ENCODE assay signal across 8 cellular contexts in genomic region chr10:14093735-14094484, GRCh38.
A peak's percentile ranks its signal among the peaks of the same experiment; 100 is the strongest.
DNase-seq lines count a peak whose midpoint lies in the region; ATAC-seq, FAIRE-seq and TF ChIP-seq lines count a peak whose summit lies in the region.

No MANE protein-coding gene starts in this region.

- no peak overlapping the region for H3K4me2 ChIP-seq in endothelial cell of umbilical vein (ENCODE audit: insufficient read depth, low read length)
- H3K4me2 ChIP-seq in neuronal stem cell (ENCODE audit: insufficient read depth, low read length, poor library complexity, severe bottlenecking), result no peak overlapping the region

- H3K9me3 ChIP-seq in endothelial cell of umbilical vein (replicated peaks; ENCODE audit: control insufficient read depth, insufficient read depth, low read length), result no peaks in the 10 kb centered on the region
- H3K9me3 ChIP-seq in neuronal stem cell (replicated peaks in 1 of 2; ENCODE audit: control insufficient read depth in 2 of 2, insufficient read depth in 1 of 2, low read depth in 1 of 2, low read length in 2 of 2), result no peaks in the 10 kb centered on the region

- BruUV-seq in endothelial cell of umbilical vein (replicated peaks; lab: Mats Ljungman, UMichigan), result no TSS peak

- dilution Hi-C loops in endothelial cell of umbilical vein (cut with MboI; ENCODE audit: extremely low pct_ligation_motif_present, low sequenced_read_pairs), result no loop called here

- no peak overlapping the region for H3K23ac ChIP-seq in neuronal stem cell (ENCODE audit: low read depth, low read length, poor library complexity)

- no peak for ATAC-seq in activated CD8-positive, alpha-beta memory T cell treated with anti-CD3 and anti-CD28 coated beads, Interleukin-2, amount 10 ng/mL, durations not matched to agents 7 days and 5 days

- H3K27me3 Mint-ChIP-seq in activated CD8-positive, alpha-beta memory T cell treated with anti-CD3 and anti-CD28 coated beads, Interleukin-2, amount 10 ng/mL, durations not matched to agents 7 days and 5 days, result no peaks in the 10 kb centered on the region
- H3K27me3 Mint-ChIP-seq in immature natural killer cell (ENCODE audit: low read depth in 3 of 3), result peaks cover 0 to 5% (median 0%) of the 10 kb centered on the region in 3 donors
- H3K27me3 Mint-ChIP-seq in activated T-helper 2 cell treated with anti-CD3 and anti-CD28 coated beads, Interferon-gamma antibody, Interleukin-2, Interleukin-4, amounts not matched to agents 10 μg/mL and 5 μg/mL and 100 μg/mL, durations not matched to agents 14 hours and 24 hours and 36 hours (ENCODE audit: low read depth), result no peaks in the 10 kb centered on the region

- TF ChIP-seq CTCF in endothelial cell of umbilical vein (IDR thresholded peaks at IDR 0.05; ENCODE audit: extremely low read depth in 1 of 2, insufficient read depth in 1 of 2, low read depth in 1 of 2, low read length in 2 of 2), result peak; percentile 41 to 45
- TF ChIP-seq CTCF in lower leg skin (IDR thresholded peaks at IDR 0.05), result no peak

- no peak overlapping the region for H3K4ac ChIP-seq in neuronal stem cell (ENCODE audit: low read length)

- H2BK5ac ChIP-seq in neuronal stem cell (ENCODE audit: low read length), result no peak overlapping the region

- peaks cover 6% of the 10 kb centered on the region for H3K4me1 ChIP-seq in endothelial cell of umbilical vein (ENCODE audit: control insufficient read depth, extremely low read depth, insufficient read depth, low read length)
- H3K4me1 ChIP-seq in neuronal stem cell (ENCODE audit: control insufficient read depth in 2 of 2, insufficient read depth in 1 of 2, low read depth in 1 of 2, low read length in 2 of 2), result peaks cover 13% of the 10 kb centered on the region in 2 donors

- POLR2A ChIA-PET in endothelial cell of umbilical vein (lab: Charles Lee), result interaction anchor here (1.0 kb wide), 1 partner anchor 307 kb away, joined by 3 read pairs; no protein-coding TSS in a partner anchor

- H3K36me3 Mint-ChIP-seq in activated CD8-positive, alpha-beta memory T cell treated with anti-CD3 and anti-CD28 coated beads, Interleukin-2, amount 10 ng/mL, durations not matched to agents 7 days and 5 days, result no peaks in the 10 kb centered on the region
- no peaks in the 10 kb centered on the region for H3K36me3 Mint-ChIP-seq in immature natural killer cell
- no peaks in the 10 kb centered on the region for H3K36me3 Mint-ChIP-seq in activated T-helper 2 cell treated with anti-CD3 and anti-CD28 coated beads, Interferon-gamma antibody, Interleukin-2, Interleukin-4, amounts not matched to agents 10 μg/mL and 5 μg/mL and 100 μg/mL, durations not matched to agents 14 hours and 24 hours and 36 hours (ENCODE audit: low read depth)

- H2BK120ac ChIP-seq in neuronal stem cell (ENCODE audit: low read depth, low read length), result no peak overlapping the region

- peak overlapping the region; percentile 32 for H3K18ac ChIP-seq in neuronal stem cell (ENCODE audit: low read length)

- no peak overlapping the region for H4K91ac ChIP-seq in neuronal stem cell (ENCODE audit: low read depth, low read length, poor library complexity)

- no peak overlapping the region for H2BK12ac ChIP-seq in neuronal stem cell (ENCODE audit: low read length)

- H3K79me1 ChIP-seq in neuronal stem cell (ENCODE audit: low read depth, low read length), result no peaks in the 10 kb centered on the region

- no peak overlapping the region for H3K27ac ChIP-seq in endothelial cell of umbilical vein (ENCODE audit: insufficient read depth, low read depth, low read length)
- no peak overlapping the region for H3K27ac ChIP-seq in neuronal stem cell (replicated peaks; ENCODE audit: low read length)

- H3K4me1 Mint-ChIP-seq in activated CD8-positive, alpha-beta memory T cell treated with anti-CD3 and anti-CD28 coated beads, Interleukin-2, amount 10 ng/mL, durations not matched to agents 7 days and 5 days, result no peaks in the 10 kb centered on the region
- no peaks in the 10 kb centered on the region for H3K4me1 Mint-ChIP-seq in immature natural killer cell
- no peaks in the 10 kb centered on the region for H3K4me1 Mint-ChIP-seq in activated T-helper 2 cell treated with anti-CD3 and anti-CD28 coated beads, Interferon-gamma antibody, Interleukin-2, Interleukin-4, amounts not matched to agents 10 μg/mL and 5 μg/mL and 100 μg/mL, durations not matched to agents 14 hours and 24 hours and 36 hours (ENCODE audit: low read depth)

- H3K4me3 ChIP-seq in endothelial cell of umbilical vein (replicated peaks in 1 of 3; ENCODE audit: insufficient read depth in 1 of 3, low read depth in 1 of 3, low read length in 3 of 3), result no peak overlapping the region
- H3K4me3 ChIP-seq in neuronal stem cell (ENCODE audit: low read length in 2 of 2), result no peak overlapping the region
- H3K4me3 ChIP-seq in lower leg skin (ENCODE audit: low read depth, poor library complexity, severe bottlenecking), result no peak overlapping the region

- DNase-seq in EL (peak; percentile 57), NCI-H1694 (lab: John Stamatoyannopoulos, UW) (peak; percentile 87), endothelial cell of umbilical vein (ENCODE audit: low read depth, low spot score) (peak; percentile 68), neuronal stem cell (ENCODE audit: low spot score) (peak; percentile 33), lower leg skin (ENCODE audit: low spot score in 2 of 2) (no peak), immature natural killer cell (no peak)
- no peak for DNase-seq in activated CD8-positive, alpha-beta memory T cell treated with anti-CD3 and anti-CD28 coated beads, Interleukin-2, amount 10 ng/mL, durations not matched to agents 7 days and 5 days
- DNase-seq in activated T-helper 2 cell treated with anti-CD3 and anti-CD28 coated beads, Interferon-gamma antibody, Interleukin-2, Interleukin-4, amounts not matched to agents 10 μg/mL and 5 μg/mL and 100 μg/mL, durations not matched to agents 14 hours and 24 hours and 36 hours (ENCODE audit: low spot score), result no peak

- no peaks in the 10 kb centered on the region for H3K79me2 ChIP-seq in endothelial cell of umbilical vein (ENCODE audit: control insufficient read depth, insufficient read depth, low read length)

- peak; percentile 92 for FAIRE-seq in endothelial cell of umbilical vein (lab: Jason Lieb, UNC)

- H3K4me3 Mint-ChIP-seq in activated CD8-positive, alpha-beta memory T cell treated with anti-CD3 and anti-CD28 coated beads, Interleukin-2, amount 10 ng/mL, durations not matched to agents 7 days and 5 days, result no peak overlapping the region
- H3K4me3 Mint-ChIP-seq in immature natural killer cell, result no peak overlapping the region
- no peak overlapping the region for H3K4me3 Mint-ChIP-seq in activated T-helper 2 cell treated with anti-CD3 and anti-CD28 coated beads, Interferon-gamma antibody, Interleukin-2, Interleukin-4, amounts not matched to agents 10 μg/mL and 5 μg/mL and 100 μg/mL, durations not matched to agents 14 hours and 24 hours and 36 hours (ENCODE audit: low read depth)

- no peak overlapping the region for H2AFZ ChIP-seq in endothelial cell of umbilical vein (ENCODE audit: low read depth, low read length)
- peak overlapping the region; percentile 48 for H2AFZ ChIP-seq in neuronal stem cell (ENCODE audit: low read length)

- no peaks in the 10 kb centered on the region for H3K9me3 Mint-ChIP-seq in activated CD8-positive, alpha-beta memory T cell treated with anti-CD3 and anti-CD28 coated beads, Interleukin-2, amount 10 ng/mL, durations not matched to agents 7 days and 5 days (ENCODE audit: low read depth)
- H3K9me3 Mint-ChIP-seq in immature natural killer cell, result no peaks in the 10 kb centered on the region
- no peaks in the 10 kb centered on the region for H3K9me3 Mint-ChIP-seq in activated T-helper 2 cell treated with anti-CD3 and anti-CD28 coated beads, Interferon-gamma antibody, Interleukin-2, Interleukin-4, amounts not matched to agents 10 μg/mL and 5 μg/mL and 100 μg/mL, durations not matched to agents 14 hours and 24 hours and 36 hours

- no peaks in the 10 kb centered on the region for H3K9me1 ChIP-seq in endothelial cell of umbilical vein (replicated peaks; ENCODE audit: control insufficient read depth, extremely low read depth, insufficient read depth, low read length)

- H3K27me3 ChIP-seq in endothelial cell of umbilical vein (ENCODE audit: control insufficient read depth in 2 of 2, insufficient read depth in 2 of 2, low read length in 2 of 2), result no peaks in the 10 kb centered on the region
- H3K27me3 ChIP-seq in neuronal stem cell (ENCODE audit: control insufficient read depth in 3 of 3, insufficient read depth in 3 of 3, low read depth in 1 of 3, low read length in 3 of 3), result no peaks in the 10 kb centered on the region

- no peak for TF ChIP-seq POLR2A in endothelial cell of umbilical vein (IDR thresholded peaks at IDR 0.05; ENCODE audit: low read depth, low read length)
- TF ChIP-seq POLR2A in lower leg skin (IDR thresholded peaks at IDR 0.05), result no peak

- no peak overlapping the region for H2BK15ac ChIP-seq in neuronal stem cell (ENCODE audit: low read length)

- no peak overlapping the region for H3K14ac ChIP-seq in neuronal stem cell (ENCODE audit: low read length)

- no peaks in the 10 kb centered on the region for H3K36me3 ChIP-seq in endothelial cell of umbilical vein (ENCODE audit: control insufficient read depth in 2 of 2, extremely low read depth in 1 of 2, insufficient read depth in 2 of 2, low read length in 2 of 2)
- H3K36me3 ChIP-seq in neuronal stem cell (replicated peaks in 1 of 2; ENCODE audit: control insufficient read depth in 2 of 2, insufficient read depth in 2 of 2, low read length in 2 of 2), result no peaks in the 10 kb centered on the region

- peak overlapping the region; percentile 20 for H2AK5ac ChIP-seq in neuronal stem cell (ENCODE audit: low read depth, low read length)

- no peaks in the 10 kb centered on the region for H4K20me1 ChIP-seq in endothelial cell of umbilical vein (replicated peaks; ENCODE audit: control insufficient read depth, extremely low read depth, insufficient read depth, low read length)

- no peak overlapping the region for H3K9ac ChIP-seq in endothelial cell of umbilical vein (replicated peaks; ENCODE audit: extremely low read depth, insufficient read depth, low read length)
- H3K9ac ChIP-seq in neuronal stem cell (ENCODE audit: low read depth, low read length, poor library complexity), result no peak overlapping the region

- no peak overlapping the region for H4K8ac ChIP-seq in neuronal stem cell (ENCODE audit: low read depth, low read length)

- WGBS in neuronal stem cell (ENCODE audit: extremely low coverage in 2 of 2, insufficient read length in 2 of 2, insufficient replicate concordance in 1 of 2), 2 donors, result no CpG with 5 or more reads among the region's 14 CpGs
- 58 to 59% methylated on average over 14 of the region's 14 CpGs for WGBS in lower leg skin, 2 donors

- intact Hi-C loops in endothelial cell of umbilical vein (cut with micrococcal nuclease) (loop anchor here (1.0 to 2.0 kb wide), 7 partner anchors 58 to 307 kb away; no protein-coding TSS in a partner anchor), lower leg skin (cut with DNase I; ENCODE audit: low total_unique reads) (no loop called here)
- intact Hi-C loops in activated T-helper 2 cell treated with anti-CD3 and anti-CD28 coated beads, Interferon-gamma antibody, Interleukin-2, Interleukin-4, amounts not matched to agents 10 μg/mL and 5 μg/mL and 100 μg/mL, durations not matched to agents 14 hours and 24 hours and 36 hours (cut with micrococcal nuclease), result no loop called here

- no peak overlapping the region for H3K27ac Mint-ChIP-seq in activated CD8-positive, alpha-beta memory T cell treated with anti-CD3 and anti-CD28 coated beads, Interleukin-2, amount 10 ng/mL, durations not matched to agents 7 days and 5 days
- H3K27ac Mint-ChIP-seq in immature natural killer cell, result no peak overlapping the region
- H3K27ac Mint-ChIP-seq in activated T-helper 2 cell treated with anti-CD3 and anti-CD28 coated beads, Interferon-gamma antibody, Interleukin-2, Interleukin-4, amounts not matched to agents 10 μg/mL and 5 μg/mL and 100 μg/mL, durations not matched to agents 14 hours and 24 hours and 36 hours, result no peak overlapping the region

- CTCF ChIA-PET in endothelial cell of umbilical vein (lab: Charles Lee), result interaction anchor here (0.6 to 2.4 kb wide), 70 partner anchors 8 to 481 kb away, joined by 3 to 65 read pairs (median 4); no protein-coding TSS in a partner anchor
- CTCF ChIA-PET in activated CD8-positive, alpha-beta memory T cell treated with anti-CD3 and anti-CD28 coated beads, Interleukin-2, amount 10 ng/mL, durations not matched to agents 7 days and 5 days (lab: Charles Lee), result no interaction called here

Comparison
In these comparisons a context has a peak if more than half of its experiments do, and no peak if none do; other contexts are left out.
1. DNase-seq: peak in EL (single experiment), NCI-H1694 (single experiment), endothelial cell of umbilical vein (single experiment) and neuronal stem cell (single experiment); none in lower leg skin (0 of 2), activated CD8-positive, alpha-beta memory T cell treated with anti-CD3 and anti-CD28 coated beads, Interleukin-2, amount 10 ng/mL, durations not matched to agents 7 days and 5 days (single experiment), immature natural killer cell (0 of 3) and activated T-helper 2 cell treated with anti-CD3 and anti-CD28 coated beads, Interferon-gamma antibody, Interleukin-2, Interleukin-4, amounts not matched to agents 10 μg/mL and 5 μg/mL and 100 μg/mL, durations not matched to agents 14 hours and 24 hours and 36 hours (single experiment).
2. CTCF ChIP-seq: peak in endothelial cell of umbilical vein (2 of 2); none in lower leg skin (0 of 3).